8 cellular contexts compared by ENCODE assay signal in genomic region chr1:171781167-171781875, GRCh38. TPM values are rescaled to one million over a fixed set of nuclear protein-coding genes. Genes with fewer than 3 reads are reported as not detected.
DNase-seq lines count a peak whose midpoint lies in the region; ATAC-seq and TF ChIP-seq lines count a peak whose summit lies in the region.

TSS of gene METTL13 (plus strand) at chr1:171781660. CDS start at chr1:171781968, 308 bp downstream.

- peak; percentile 98 for ATAC-seq in HG02885 (IDR thresholded peaks at IDR 0.05; ENCODE audit: poor library complexity, unreplicated experiment)
- peak; percentile 93 for ATAC-seq in T-helper 17 cell
- ATAC-seq in left cardiac atrium = peak; percentile 99 to 100
- ATAC-seq in upper lobe of right lung = peak; percentile 99

- H3K36me3 Mint-ChIP-seq in T-helper 17 cell (ENCODE audit: low read depth) = peaks cover 7% of the 10 kb centered on the region

- peaks cover 16% of the 10 kb centered on the region for H3K4me1 ChIP-seq in upper lobe of right lung

- peak within 1 kb of the TSS; percentile 96 for H3K27ac Mint-ChIP-seq in T-helper 17 cell

- intact Hi-C loops in left cardiac atrium (cut with DNase I) (loop anchor here in 1 of 2 donors (2.0 kb wide), 1 partner anchor 39 kb away; the partner anchor contains the start of gene VAMP4), posterior vena cava (cut with DNase I) (no loop called here), upper lobe of right lung (cut with DNase I) (no loop called here)

- H3K27me3 ChIP-seq in upper lobe of right lung = no peaks in the 10 kb centered on the region

- no peaks in the 10 kb centered on the region for H3K9me3 ChIP-seq in T-helper 17 cell (ENCODE audit: control insufficient read depth, low read length, poor library complexity, severe bottlenecking)
- H3K9me3 ChIP-seq in upper lobe of right lung = no peaks in the 10 kb centered on the region

- H3K27ac ChIP-seq in upper lobe of right lung = peak within 1 kb of the TSS; percentile 84

- peak within 1 kb of the TSS; percentile 98 for H3K4me3 Mint-ChIP-seq in T-helper 17 cell

- H3K36me3 ChIP-seq in upper lobe of right lung = peaks cover 17% of the 10 kb centered on the region

- peak; percentile 99 for DNase-seq in NCI-H1694 treated with DMSO at 0.1 percent for 48 hours (lab: John Stamatoyannopoulos, UW)
- peak; percentile 94 to 98 (median 97) for DNase-seq in T-helper 17 cell
- DNase-seq in amygdala (lab: John Stamatoyannopoulos, UW) = peak; percentile 79 to 100 (median 98)
- peak; percentile 99 for DNase-seq in left cardiac atrium
- DNase-seq in posterior vena cava (ENCODE audit: low spot score) = peak; percentile 100
- DNase-seq in upper lobe of right lung = peak; percentile 99

- H3K4me3 ChIP-seq in upper lobe of right lung = peak within 1 kb of the TSS; percentile 81

- peaks cover 30% of the 10 kb centered on the region for H3K4me1 Mint-ChIP-seq in T-helper 17 cell

- TF ChIP-seq CTCF in upper lobe of right lung (IDR thresholded peaks at IDR 0.05) = no peak

- peak; percentile 76 for TF ChIP-seq POLR2A in GM15510 (IDR thresholded peaks at IDR 0.05; ENCODE audit: borderline replicate concordance, extremely low read depth, insufficient read length)

- H3K27me3 Mint-ChIP-seq in T-helper 17 cell = no peaks in the 10 kb centered on the region

RNA-seq across cellular contexts. Expression of gene METTL13, which starts in this region (rescaled TPM):
- 10 to 100 TPM; 13.0 to 13.4 TPM for total RNA-seq in T-helper 17 cell
- total RNA-seq in left cardiac atrium = 10 to 100 TPM; 13.0 to 16.2 TPM
- total RNA-seq in posterior vena cava = 10 to 100 TPM; 14.8 to 19.4 TPM
- total RNA-seq in upper lobe of right lung = 27.8 TPM

Comparison
In these comparisons a context has a peak if more than half of its experiments do, and no peak if none do; other contexts are left out.
1. Peak in every context shown above with its lines: DNase-seq, ATAC-seq, H3K4me3 ChIP-seq and H3K27ac ChIP-seq.